ENCODE assay signal across 13 cellular contexts in the genomic region with DNA sequence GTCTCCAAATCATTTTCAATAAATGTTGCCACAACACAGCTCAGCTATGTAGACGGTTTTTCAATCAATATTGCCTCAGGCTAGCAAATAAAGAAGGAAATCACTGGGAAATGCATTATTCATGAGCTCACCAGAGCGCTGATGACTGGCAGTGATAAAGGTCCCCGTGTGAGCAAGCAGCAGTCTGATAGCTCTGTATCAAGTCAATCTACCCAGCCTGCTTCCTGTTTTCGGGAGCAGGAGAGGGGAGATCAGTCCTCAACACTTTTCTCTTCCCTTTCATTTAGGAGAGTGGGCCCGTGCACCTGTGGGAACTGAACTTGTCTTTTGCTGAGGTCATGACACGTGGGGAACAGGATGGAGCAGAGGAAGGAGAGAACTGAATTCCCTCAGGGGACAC.
DNase-seq lines count a peak whose midpoint lies in the region; ATAC-seq and TF ChIP-seq lines count a peak whose summit lies in the region.
"Had no signal": no experiment of that assay in that cellular context is flagged by ENCODE, and none has a peak within 500 bp of the region (broad histone marks: within the 10 kb centered on the region; RNA-seq: fewer than 3 reads in every experiment).

No MANE protein-coding gene starts in this region.

- H3K27ac Mint-ChIP-seq in endothelial cell (ENCODE audit: unreplicated experiment) (peak overlapping the region; percentile 6), natural killer cell (no peak overlapping the region)
- H3K27ac Mint-ChIP-seq in activated T-helper 2 cell treated with anti-CD3 and anti-CD28 coated beads, Interferon-gamma antibody, Interleukin-2, Interleukin-4, amounts not matched to agents 10 μg/mL and 5 μg/mL and 100 μg/mL, durations not matched to agents 14 hours and 24 hours and 36 hours: no peak overlapping the region
- H3K27ac Mint-ChIP-seq: memory B cell had no signal

- peaks cover 42% of the 10 kb centered on the region for H3K4me1 Mint-ChIP-seq in endothelial cell (ENCODE audit: unreplicated experiment)
- peaks cover 8% of the 10 kb centered on the region for H3K4me1 Mint-ChIP-seq in activated T-helper 2 cell treated with anti-CD3 and anti-CD28 coated beads, Interferon-gamma antibody, Interleukin-2, Interleukin-4, amounts not matched to agents 10 μg/mL and 5 μg/mL and 100 μg/mL, durations not matched to agents 14 hours and 24 hours and 36 hours (ENCODE audit: low read depth)
- peaks cover 0 to 6% of the 10 kb centered on the region in 2 donors for H3K4me1 Mint-ChIP-seq in natural killer cell

- H3K9me2 ChIP-seq in PC-3 (replicated peaks; ENCODE audit: low read length): no peaks in the 10 kb centered on the region

- no peaks in the 10 kb centered on the region for H3F3A ChIP-seq in PC-3 (ENCODE audit: low read length, unreplicated experiment)

- CTCF ChIA-PET in PC-3 (lab: Charles Lee): interaction anchor here (0.6 to 0.8 kb wide), 2 partner anchors 25 to 117 kb away, joined by 3 to 4 read pairs; no protein-coding TSS in a partner anchor

- no TSS peak for BruUV-seq in PC-3 (replicated peaks; lab: Mats Ljungman, UMichigan)

- H3K4me3 Mint-ChIP-seq in endothelial cell (ENCODE audit: unreplicated experiment): no peak overlapping the region
- H3K4me3 Mint-ChIP-seq in activated T-helper 2 cell treated with anti-CD3 and anti-CD28 coated beads, Interferon-gamma antibody, Interleukin-2, Interleukin-4, amounts not matched to agents 10 μg/mL and 5 μg/mL and 100 μg/mL, durations not matched to agents 14 hours and 24 hours and 36 hours (ENCODE audit: low read depth): no peak overlapping the region
- H3K4me3 Mint-ChIP-seq in natural killer cell: no peak overlapping the region
- H3K4me3 Mint-ChIP-seq: memory B cell had no signal

- 0 out of 2 replicates have a peak overlapping the region, but pooled peaks have one; percentile 24 for H2AFZ ChIP-seq in PC-3 (ENCODE audit: low read length)

- H3K9me3 ChIP-seq in PC-3 (ENCODE audit: low read length) (no peaks in the 10 kb centered on the region), lower lobe of right lung (no peaks in the 10 kb centered on the region)
- H3K9me3 ChIP-seq: SJSA1 had no signal

- peak; percentile 57 for ATAC-seq in PC-3
- ATAC-seq in lower lobe of right lung: no peak
- ATAC-seq in HG03280 (IDR thresholded peaks at IDR 0.05; ENCODE audit: unreplicated experiment): no peak
- no peak for ATAC-seq in natural killer cell
- ATAC-seq: activated CD4-positive, CD25-positive, alpha-beta regulatory T cell treated with anti-CD3 and anti-CD28 coated beads, Interleukin-2, amount 50 U/mL, for 24 hours had no signal

- peaks cover 11% of the 10 kb centered on the region for H3K27me3 Mint-ChIP-seq in endothelial cell (ENCODE audit: unreplicated experiment)
- peaks cover 10% of the 10 kb centered on the region for H3K27me3 Mint-ChIP-seq in activated T-helper 2 cell treated with anti-CD3 and anti-CD28 coated beads, Interferon-gamma antibody, Interleukin-2, Interleukin-4, amounts not matched to agents 10 μg/mL and 5 μg/mL and 100 μg/mL, durations not matched to agents 14 hours and 24 hours and 36 hours (ENCODE audit: low read depth)
- H3K27me3 Mint-ChIP-seq in natural killer cell (ENCODE audit: low read depth in 2 of 2): peaks cover 14 to 32% of the 10 kb centered on the region in 2 donors

- intact Hi-C loops in PC-3 (cut with micrococcal nuclease): no loop called here
- intact Hi-C loops in lower lobe of right lung (cut with DNase I): no loop called here
- intact Hi-C loops in activated T-helper 2 cell treated with anti-CD3 and anti-CD28 coated beads, Interferon-gamma antibody, Interleukin-2, Interleukin-4, amounts not matched to agents 10 μg/mL and 5 μg/mL and 100 μg/mL, durations not matched to agents 14 hours and 24 hours and 36 hours (cut with micrococcal nuclease): no loop called here
- intact Hi-C loops in natural killer cell (cut with micrococcal nuclease): no loop called here

- H3K36me3 ChIP-seq in PC-3 (ENCODE audit: low read depth, low read length): peaks cover 5% of the 10 kb centered on the region; the same call in 1 of the 2 replicates
- H3K36me3 ChIP-seq in lower lobe of right lung: no peaks in the 10 kb centered on the region
- H3K36me3 ChIP-seq: SJSA1 had no signal

- POLR2A ChIA-PET in PC-3 (lab: Charles Lee; ENCODE audit: unreplicated experiment): no interaction called here

- H4K20me1 ChIP-seq in PC-3 (ENCODE audit: low read length): no peaks in the 10 kb centered on the region

- H3K9ac ChIP-seq in PC-3 (ENCODE audit: low read length): peak overlapping the region; percentile 17; the same call in 1 of the 2 replicates

- no peak overlapping the region for H3K4me3 ChIP-seq in PC-3 (ENCODE audit: low read length)
- no peak overlapping the region for H3K4me3 ChIP-seq in lower lobe of right lung
- H3K4me3 ChIP-seq: SJSA1 had no signal

- no peaks in the 10 kb centered on the region for H3K9me3 Mint-ChIP-seq in endothelial cell (ENCODE audit: unreplicated experiment)
- no peaks in the 10 kb centered on the region for H3K9me3 Mint-ChIP-seq in activated T-helper 2 cell treated with anti-CD3 and anti-CD28 coated beads, Interferon-gamma antibody, Interleukin-2, Interleukin-4, amounts not matched to agents 10 μg/mL and 5 μg/mL and 100 μg/mL, durations not matched to agents 14 hours and 24 hours and 36 hours
- H3K9me3 Mint-ChIP-seq in natural killer cell: no peaks in the 10 kb centered on the region
- H3K9me3 Mint-ChIP-seq: memory B cell had no signal

- H3K79me2 ChIP-seq in PC-3 (ENCODE audit: low read length): no peaks in the 10 kb centered on the region

- no peaks in the 10 kb centered on the region for H3K36me3 Mint-ChIP-seq in endothelial cell (ENCODE audit: low read depth, unreplicated experiment)
- no peaks in the 10 kb centered on the region for H3K36me3 Mint-ChIP-seq in activated T-helper 2 cell treated with anti-CD3 and anti-CD28 coated beads, Interferon-gamma antibody, Interleukin-2, Interleukin-4, amounts not matched to agents 10 μg/mL and 5 μg/mL and 100 μg/mL, durations not matched to agents 14 hours and 24 hours and 36 hours (ENCODE audit: low read depth)
- H3K36me3 Mint-ChIP-seq in natural killer cell: no peaks in the 10 kb centered on the region
- H3K36me3 Mint-ChIP-seq: memory B cell had no signal

- H3K4me1 ChIP-seq in PC-3 (ENCODE audit: insufficient read depth, low read length) (peaks cover 60% of the 10 kb centered on the region), lower lobe of right lung (peaks cover 13% of the 10 kb centered on the region)

- peak overlapping the region; percentile 39 for H3K4me2 ChIP-seq in PC-3 (ENCODE audit: low read length)

- H3K27me3 ChIP-seq in PC-3 (ENCODE audit: low read length) (no peaks in the 10 kb centered on the region), lower lobe of right lung (ENCODE audit: low read depth) (no peaks in the 10 kb centered on the region)
- H3K27me3 ChIP-seq: SJSA1 had no signal

- H3K27ac ChIP-seq in 22Rv1 (peak overlapping the region; percentile 46; the same call in 1 of the 2 replicates), PC-3 (ENCODE audit: low read length) (peak overlapping the region; percentile 68), lower lobe of right lung (no peak overlapping the region)
- H3K27ac ChIP-seq: SJSA1 had no signal

- TF ChIP-seq CTCF in 22Rv1 (IDR thresholded peaks at IDR 0.05) (no peak), PC-3 (conservative IDR thresholded peaks at IDR 0.05; ENCODE audit: low read depth, low read length) (no peak), endothelial cell (IDR thresholded peaks at IDR 0.05; ENCODE audit: unreplicated experiment) (no peak), lower lobe of right lung (IDR thresholded peaks at IDR 0.05) (no peak), natural killer cell (IDR thresholded peaks at IDR 0.05) (no peak)

- DNase-seq in ELF-1 (ENCODE audit: low read depth, low spot score) (peak; percentile 63), PC-3 (peak; percentile 93), endothelial cell (ENCODE audit: low spot score) (no peak), lower lobe of right lung (no peak), natural killer cell (no peak)
- DNase-seq in activated T-helper 2 cell treated with anti-CD3 and anti-CD28 coated beads, Interferon-gamma antibody, Interleukin-2, Interleukin-4, amounts not matched to agents 10 μg/mL and 5 μg/mL and 100 μg/mL, durations not matched to agents 14 hours and 24 hours and 36 hours (ENCODE audit: low spot score): no peak
- DNase-seq: NCI-H1048, NCI-H524 had no signal

Comparison
In these comparisons a context has a peak if more than half of its experiments do, and no peak if none do; other contexts are left out.
1. DNase-seq: peak in ELF-1 (single experiment) and PC-3 (single experiment); none in endothelial cell (single experiment), lower lobe of right lung (single experiment), activated T-helper 2 cell treated with anti-CD3 and anti-CD28 coated beads, Interferon-gamma antibody, Interleukin-2, Interleukin-4, amounts not matched to agents 10 μg/mL and 5 μg/mL and 100 μg/mL, durations not matched to agents 14 hours and 24 hours and 36 hours (single experiment) and natural killer cell (single experiment).